8 cellular contexts compared by ENCODE assay signal in genomic region chr21:36429672-36430546, GRCh38. TPM values are rescaled to one million over a fixed set of nuclear protein-coding genes. Genes with fewer than 3 reads are reported as not detected.
DNase-seq lines count a peak whose midpoint lies in the region; ATAC-seq and TF ChIP-seq lines count a peak whose summit lies in the region.

No MANE protein-coding gene starts in this region.

- intact Hi-C loops in psoas muscle (cut with DNase I): loop anchor here in 1 of 2 donors (10.0 kb wide), 2 partner anchors 265 to 495 kb away; partner anchors contain the start of gene SIM2

- H3K4me3 ChIP-seq in psoas muscle: peak overlapping the region; percentile 63

- H3K4me1 ChIP-seq in psoas muscle: peaks cover 20% of the 10 kb centered on the region

- WGBS in psoas muscle, 3 donors: 14 to 25% (median 15%) methylated on average over 27 to 28 of the region's 28 CpGs

- ATAC-seq in HG03196 (IDR thresholded peaks at IDR 0.05; ENCODE audit: unreplicated experiment) (peak; percentile 79), psoas muscle (peak; percentile 94 to 98 (median 96))

- H3K36me3 ChIP-seq in psoas muscle (ENCODE audit: insufficient read depth in 1 of 2, low read depth in 1 of 2): no peaks in the 10 kb centered on the region

- POLR2A ChIA-PET in RWPE1 (lab: Yijun Ruan, JAX; ENCODE audit: low non-redundant PET): interaction anchor here (0.7 to 1.4 kb wide), 3 partner anchors 201 to 337 kb away, joined by 3 to 5 read pairs (median 4); no protein-coding TSS in a partner anchor

- H3K27me3 ChIP-seq in psoas muscle (ENCODE audit: insufficient read depth in 3 of 3, low read length in 2 of 3): no peaks in the 10 kb centered on the region

- CTCF ChIA-PET in RWPE1 (lab: Yijun Ruan, JAX): interaction anchor here (0.6 to 1.6 kb wide), 3 partner anchors 9 to 481 kb away, joined by 3 to 6 read pairs (median 5); no protein-coding TSS in a partner anchor

- TF ChIP-seq POLR2A in GM19099 (IDR thresholded peaks at IDR 0.05; ENCODE audit: extremely low read depth, insufficient read length, low read depth): peak; percentile 45

- peak; percentile 97 for DNase-seq in AG20443 (ENCODE audit: low spot score)
- DNase-seq in RWPE1 (ENCODE audit: low spot score): peak; percentile 98
- peak; percentile 14 for DNase-seq in activated gamma-delta T cell (lab: John Stamatoyannopoulos, UW)
- peak; percentile 38 for DNase-seq in germinal center (ENCODE audit: low spot score)
- peak; percentile 90 to 95 for DNase-seq in psoas muscle
- peak; percentile 84 for DNase-seq in ureter (ENCODE audit: low spot score)

- TF ChIP-seq CTCF in RWPE1 (conservative IDR thresholded peaks at IDR 0.05; ENCODE audit: low read depth) (no peak), psoas muscle (IDR thresholded peaks at IDR 0.05) (peak; percentile 11)

- H3K9me3 ChIP-seq in psoas muscle: no peaks in the 10 kb centered on the region

- H3K27ac ChIP-seq in RWPE1: peak overlapping the region; percentile 98
- H3K27ac ChIP-seq in psoas muscle: peak overlapping the region; percentile 94

RNA-seq across cellular contexts. Expression of gene CHAF1B, which starts 44.7 kb away (rescaled TPM):
- total RNA-seq in psoas muscle: 10 to 100 TPM in 2 of 4 donors, 1 to 10 TPM in 2; 2.6 to 12.6 (median 8.1) TPM
- polyA plus RNA-seq in psoas muscle: 10 to 100 TPM in 1 of 3 donors, 1 to 10 TPM in 1, under 1 TPM in 1; 0.68 to 10.4 (median 8.4) TPM
- total RNA-seq in ureter: 2.4 TPM

RNA-seq across cellular contexts. Expression of gene CLDN14, which starts 50.0 kb away (rescaled TPM):
- total RNA-seq in psoas muscle (not detected), ureter (not detected)
- polyA plus RNA-seq in psoas muscle: under 1 TPM; 0.04 to 0.31 (median 0.07) TPM

Comparison
In these comparisons a context has a peak if more than half of its experiments do, and no peak if none do; other contexts are left out.
1. Peak in every context shown above with its lines: DNase-seq, ATAC-seq, H3K4me3 ChIP-seq and H3K27ac ChIP-seq.
2. DNase-seq: peak in every context shown above with its lines; median percentile 98 in RWPE1; 97 in AG20443; 92 in psoas muscle; 84 in ureter; 38 in germinal center; 14 in activated gamma-delta T cell.